ENCODE assay signal across 33 cellular contexts in the genomic region with DNA sequence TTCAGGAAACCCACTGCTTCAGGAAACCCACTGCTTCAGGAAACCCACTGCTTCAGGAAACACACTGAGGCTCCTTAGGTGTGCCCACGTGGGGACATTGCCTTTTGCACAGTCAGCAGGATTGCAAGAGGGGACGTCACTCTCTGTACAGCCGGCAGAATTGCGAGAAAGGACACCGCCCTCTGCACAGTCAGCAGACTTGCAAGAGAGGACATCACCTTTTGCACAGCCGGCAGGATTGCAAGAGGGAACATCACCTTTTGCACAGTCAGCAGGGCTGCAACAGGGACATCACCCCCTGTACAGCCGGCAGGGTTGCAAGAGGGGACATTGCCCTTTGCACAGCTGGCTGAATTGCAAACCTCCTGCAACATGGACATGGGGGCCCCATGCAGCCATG.
"Had no signal": no experiment of that assay in that cellular context is flagged by ENCODE, and none has a peak within 500 bp of the region (broad histone marks: within the 10 kb centered on the region; RNA-seq: fewer than 3 reads in every experiment).

No MANE protein-coding gene starts in this region.

- H3K9me3 ChIP-seq: ascending aorta, body of pancreas, breast epithelium, SJCRH30 had no signal

- FAIRE-seq: RCC 7860 had no signal

- H3K4me1 ChIP-seq: ascending aorta, breast epithelium, SJCRH30 had no signal

- H2AFZ ChIP-seq: PC-9 had no signal

- H3K27me3 ChIP-seq: ascending aorta, SJCRH30 had no signal

- DNase-seq: activated CD4-positive, alpha-beta memory T cell treated with anti-CD3 and anti-CD28 coated beads, Interleukin-2, amount 10 ng/mL, durations not matched to agents 7 days and 5 days; activated CD4-positive, alpha-beta T cell treated with anti-CD3 and anti-CD28 coated beads for 1 hour; activated CD4-positive, alpha-beta T cell treated with anti-CD3 and anti-CD28 coated beads for 48 hours; activated CD4-positive, CD25-positive, alpha-beta regulatory T cell; activated CD8-positive, alpha-beta memory T cell treated with anti-CD3 and anti-CD28 coated beads for 24 hours; activated CD8-positive, alpha-beta memory T cell treated with anti-CD3 and anti-CD28 coated beads, Interleukin-2, amount 10 ng/mL, durations not matched to agents 7 days and 5 days; activated CD8-positive, alpha-beta memory T cell treated with anti-CD3 and anti-CD28 coated beads, Interleukin-2, amount 50 U/mL, for 48 hours; activated effector memory CD4-positive, alpha-beta T cell treated with Interleukin-2 at 50 U/mL for 16 hours; activated naive CD4-positive, alpha-beta T cell treated with anti-CD3 and anti-CD28 coated beads, Interleukin-2, amount 10 ng/mL, durations not matched to agents 7 days and 5 days; activated naive CD8-positive, alpha-beta T cell treated with anti-CD3 and anti-CD28 coated beads, Interleukin-2, amount 50 U/mL, for 24 hours; activated T-cell treated with anti-CD3 and anti-CD28 coated beads, Interleukin-2, amount 50 U/mL, for 48 hours; body of pancreas; cerebellar nuclear complex; KG1; NCI-H1092 treated with DMSO at 0.1 percent for 48 hours; NCI-H1417; NCI-H146; NCI-H187; NCI-H2029 treated with DMSO at 0.1 percent for 48 hours; NCI-H2107; NCI-H2171; NCI-H510A; NCI-H526; NCI-H748 treated with DMSO at 0.1 percent for 48 hours; PC-9; Right ventricle myocardium superior; SJCRH30; T1000; WERI-Rb-1 had no signal

- H3K27ac ChIP-seq: ascending aorta, body of pancreas, breast epithelium, PC-9, SJCRH30, SK-N-MC, WERI-Rb-1 had no signal

- ATAC-seq: activated CD8-positive, alpha-beta memory T cell treated with anti-CD3 and anti-CD28 coated beads, Interleukin-2, amount 10 ng/mL, durations not matched to agents 7 days and 5 days; activated naive CD8-positive, alpha-beta T cell treated with anti-CD3 and anti-CD28 coated beads, Interleukin-2, amount 50 U/mL, for 24 hours; body of pancreas had no signal

- H3K4me3 ChIP-seq: ascending aorta, body of pancreas, breast epithelium, PC-9, SJCRH30, SK-N-MC had no signal

- H3K36me3 ChIP-seq: ascending aorta, breast epithelium, SJCRH30, WERI-Rb-1 had no signal

- H3K4me2 ChIP-seq: PC-9 had no signal
